ENCODE assay signal across 18 cellular contexts in genomic region chr2:60109744-60110143, GRCh38.
"Had no signal": no experiment of that assay in that cellular context is flagged by ENCODE, and none has a peak within 500 bp of the region (broad histone marks: within the 10 kb centered on the region; RNA-seq: fewer than 3 reads in every experiment).

No MANE protein-coding gene starts in this region.

- H2AFZ ChIP-seq: hepatocyte had no signal

- H3K79me2 ChIP-seq: hepatocyte had no signal

- DNase-seq: erythroblast; foreskin melanocyte; head of caudate nucleus; kidney; left cardiac atrium; left ventricle myocardium inferior; lower lobe of right lung; natural killer cell; posterior cingulate gyrus; small intestine; stimulated activated CD4-positive, alpha-beta T cell treated with anti-CD3 and anti-CD28 coated beads, Interleukin-12 subunit alpha, Interleukin-12 subunit beta, amount 100 ng/mL, for 4 hours; stimulated activated naive CD4-positive, alpha-beta T cell; stomach; substantia nigra; transverse colon had no signal

- H3K4me1 ChIP-seq: lower lobe of right lung, transverse colon had no signal

- FAIRE-seq: endothelial cell of umbilical vein, kidney had no signal

- H3K9me3 ChIP-seq: left ventricle myocardium inferior, lower lobe of right lung, stomach, thoracic aorta, transverse colon had no signal

- H3K36me3 ChIP-seq: left ventricle myocardium inferior, lower lobe of right lung, stomach, thoracic aorta, transverse colon had no signal

- H3K27ac ChIP-seq: hepatocyte, left ventricle myocardium inferior, lower lobe of right lung, stomach, thoracic aorta, transverse colon had no signal

- H3K4me3 ChIP-seq: hepatocyte, left ventricle myocardium inferior, lower lobe of right lung, stomach, thoracic aorta, transverse colon had no signal

- H3K4me2 ChIP-seq: hepatocyte had no signal

- H3K27me3 ChIP-seq: hepatocyte, stomach, transverse colon had no signal
